Comparison of ENCODE assay signal across 2 cellular contexts in the genomic region with DNA sequence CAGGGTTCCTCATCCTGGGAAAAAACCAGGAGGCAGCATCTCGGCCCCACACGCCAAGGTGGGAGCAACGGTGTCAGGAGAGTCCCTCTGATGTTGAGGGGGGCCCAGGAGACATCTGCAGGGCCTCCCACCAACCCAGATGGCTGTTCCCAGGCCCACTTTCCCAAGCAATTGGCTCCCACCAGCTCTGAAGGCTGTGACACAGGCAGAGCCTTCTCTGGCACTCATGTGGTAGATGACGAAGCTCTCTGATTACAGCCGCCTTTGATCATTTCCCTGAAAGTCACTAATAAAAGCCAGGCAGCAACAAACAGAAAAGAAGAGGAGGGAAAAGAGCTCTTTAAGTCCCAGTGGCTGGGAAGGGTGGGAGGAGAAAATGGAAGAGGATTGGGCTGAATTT.
TF ChIP-seq lines count a peak whose summit lies in the region.

No MANE protein-coding gene starts in this region.

TF ChIP-seq in SK-N-SH treated with all-trans-retinoic acid at 6 μM for 48 hours, 23 proteins besides CTCF, POLR2A, EP300 and RAD21 (continued from another document):
- TF ChIP-seq, protein P1, sequence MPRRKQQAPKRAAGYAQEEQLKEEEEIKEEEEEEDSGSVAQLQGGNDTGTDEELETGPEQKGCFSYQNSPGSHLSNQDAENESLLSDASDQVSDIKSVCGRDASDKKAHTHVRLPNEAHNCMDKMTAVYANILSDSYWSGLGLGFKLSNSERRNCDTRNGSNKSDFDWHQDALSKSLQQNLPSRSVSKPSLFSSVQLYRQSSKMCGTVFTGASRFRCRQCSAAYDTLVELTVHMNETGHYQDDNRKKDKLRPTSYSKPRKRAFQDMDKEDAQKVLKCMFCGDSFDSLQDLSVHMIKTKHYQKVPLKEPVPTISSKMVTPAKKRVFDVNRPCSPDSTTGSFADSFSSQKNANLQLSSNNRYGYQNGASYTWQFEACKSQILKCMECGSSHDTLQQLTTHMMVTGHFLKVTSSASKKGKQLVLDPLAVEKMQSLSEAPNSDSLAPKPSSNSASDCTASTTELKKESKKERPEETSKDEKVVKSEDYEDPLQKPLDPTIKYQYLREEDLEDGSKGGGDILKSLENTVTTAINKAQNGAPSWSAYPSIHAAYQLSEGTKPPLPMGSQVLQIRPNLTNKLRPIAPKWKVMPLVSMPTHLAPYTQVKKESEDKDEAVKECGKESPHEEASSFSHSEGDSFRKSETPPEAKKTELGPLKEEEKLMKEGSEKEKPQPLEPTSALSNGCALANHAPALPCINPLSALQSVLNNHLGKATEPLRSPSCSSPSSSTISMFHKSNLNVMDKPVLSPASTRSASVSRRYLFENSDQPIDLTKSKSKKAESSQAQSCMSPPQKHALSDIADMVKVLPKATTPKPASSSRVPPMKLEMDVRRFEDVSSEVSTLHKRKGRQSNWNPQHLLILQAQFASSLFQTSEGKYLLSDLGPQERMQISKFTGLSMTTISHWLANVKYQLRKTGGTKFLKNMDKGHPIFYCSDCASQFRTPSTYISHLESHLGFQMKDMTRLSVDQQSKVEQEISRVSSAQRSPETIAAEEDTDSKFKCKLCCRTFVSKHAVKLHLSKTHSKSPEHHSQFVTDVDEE (CRISPR knock-in tag; IDR thresholded peaks at IDR 0.05), result no peak
- TF ChIP-seq, protein P2, sequence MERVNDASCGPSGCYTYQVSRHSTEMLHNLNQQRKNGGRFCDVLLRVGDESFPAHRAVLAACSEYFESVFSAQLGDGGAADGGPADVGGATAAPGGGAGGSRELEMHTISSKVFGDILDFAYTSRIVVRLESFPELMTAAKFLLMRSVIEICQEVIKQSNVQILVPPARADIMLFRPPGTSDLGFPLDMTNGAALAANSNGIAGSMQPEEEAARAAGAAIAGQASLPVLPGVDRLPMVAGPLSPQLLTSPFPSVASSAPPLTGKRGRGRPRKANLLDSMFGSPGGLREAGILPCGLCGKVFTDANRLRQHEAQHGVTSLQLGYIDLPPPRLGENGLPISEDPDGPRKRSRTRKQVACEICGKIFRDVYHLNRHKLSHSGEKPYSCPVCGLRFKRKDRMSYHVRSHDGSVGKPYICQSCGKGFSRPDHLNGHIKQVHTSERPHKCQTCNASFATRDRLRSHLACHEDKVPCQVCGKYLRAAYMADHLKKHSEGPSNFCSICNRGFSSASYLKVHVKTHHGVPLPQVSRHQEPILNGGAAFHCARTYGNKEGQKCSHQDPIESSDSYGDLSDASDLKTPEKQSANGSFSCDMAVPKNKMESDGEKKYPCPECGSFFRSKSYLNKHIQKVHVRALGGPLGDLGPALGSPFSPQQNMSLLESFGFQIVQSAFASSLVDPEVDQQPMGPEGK (CRISPR knock-in tag; IDR thresholded peaks at IDR 0.05; ENCODE audit: borderline replicate concordance), result no peak

TF ChIP-seq in SK-N-SH, 30 proteins besides CTCF, POLR2A, EP300 and RAD21:
- TF ChIP-seq, protein P3, sequence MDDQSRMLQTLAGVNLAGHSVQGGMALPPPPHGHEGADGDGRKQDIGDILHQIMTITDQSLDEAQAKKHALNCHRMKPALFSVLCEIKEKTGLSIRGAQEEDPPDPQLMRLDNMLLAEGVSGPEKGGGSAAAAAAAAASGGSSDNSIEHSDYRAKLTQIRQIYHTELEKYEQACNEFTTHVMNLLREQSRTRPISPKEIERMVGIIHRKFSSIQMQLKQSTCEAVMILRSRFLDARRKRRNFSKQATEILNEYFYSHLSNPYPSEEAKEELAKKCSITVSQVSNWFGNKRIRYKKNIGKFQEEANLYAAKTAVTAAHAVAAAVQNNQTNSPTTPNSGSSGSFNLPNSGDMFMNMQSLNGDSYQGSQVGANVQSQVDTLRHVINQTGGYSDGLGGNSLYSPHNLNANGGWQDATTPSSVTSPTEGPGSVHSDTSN (IDR thresholded peaks at IDR 0.05), result no peak
- TF ChIP-seq ELF1 (IDR thresholded peaks at IDR 0.05) (no peak), POLR2AphosphoS5 (IDR thresholded peaks at IDR 0.05; ENCODE audit: low read depth, low read length) (no peak)
